ENCODE assay signal across 8 cellular contexts in genomic region chr4:151760713-151761661, GRCh38. TPM values are rescaled to one million over a fixed set of nuclear protein-coding genes. Genes with fewer than 3 reads are reported as not detected.
DNase-seq lines count a peak whose midpoint lies in the region; ATAC-seq, FAIRE-seq and TF ChIP-seq lines count a peak whose summit lies in the region.

GATB (minus strand) TSS chr4:151761007; CDS start chr4:151760982, 25 bp downstream.

- CTCF ChIA-PET in T-cell (lab: Charles Lee), result interaction anchor here (0.6 to 0.9 kb wide), 3 partner anchors 144 to 662 kb away, joined by 3 to 5 read pairs (median 3); no protein-coding TSS in a partner anchor

- peaks cover 15% of the 10 kb centered on the region for H3K36me3 Mint-ChIP-seq in T-cell
- H3K36me3 Mint-ChIP-seq in type B pancreatic cell, result no peaks in the 10 kb centered on the region

- no peak within 1 kb of the TSS for H3K27ac ChIP-seq in adipose tissue (ENCODE audit: low read depth, low read length)
- H3K27ac ChIP-seq in heart left ventricle, result peak within 1 kb of the TSS; percentile 58 to 85 (median 79)

- ATAC-seq in HG02852 (IDR thresholded peaks at IDR 0.05; ENCODE audit: unreplicated experiment) (peak; percentile 99), T-cell (replicated peaks in 1 of 4) (peak; percentile 99), heart left ventricle (peak; percentile 99 to 100 (median 100))

- no peaks in the 10 kb centered on the region for H3K9me3 Mint-ChIP-seq in T-cell
- no peaks in the 10 kb centered on the region for H3K9me3 Mint-ChIP-seq in type B pancreatic cell

- H3K4me1 ChIP-seq in heart left ventricle, result peaks cover 0 to 16% (median 7%) of the 10 kb centered on the region in 12 donors

- H3K27me3 Mint-ChIP-seq in T-cell (no peaks in the 10 kb centered on the region), type B pancreatic cell (peaks cover 10% of the 10 kb centered on the region)

- intact Hi-C loops in heart left ventricle (cut with DNase I), result loop anchor here in 6 of 10 donors (5.0 to 10.0 kb wide), 6 partner anchors 69 to 624 kb away; no protein-coding TSS in a partner anchor

- TF ChIP-seq CTCF in heart left ventricle (IDR thresholded peaks at IDR 0.05) (peak; percentile 44 to 69 (median 54)), type B pancreatic cell (conservative IDR thresholded peaks at IDR 0.05) (peak; percentile 79)

- DNase-seq in GM12892 (ENCODE audit: insufficient read length), result peak; percentile 70
- peak; percentile 70 for DNase-seq in NCI-H1436 treated with DMSO at 0.1 percent for 48 hours (lab: John Stamatoyannopoulos, UW)
- peak; percentile 77 to 98 (median 94) for DNase-seq in T-cell
- peak; percentile 94 to 96 (median 94) for DNase-seq in heart left ventricle
- DNase-seq in pons (ENCODE audit: low spot score), result peak; percentile 99
- DNase-seq in type B pancreatic cell (ENCODE audit: extremely low spot score, unreplicated experiment), result peak; percentile 94

- H3K4me3 Mint-ChIP-seq in T-cell (peak within 1 kb of the TSS; percentile 95 to 98 (median 98)), type B pancreatic cell (peak within 1 kb of the TSS; percentile 99)

- H3K4me3 ChIP-seq in heart left ventricle, result peak within 1 kb of the TSS; percentile 57 to 91 (median 76)

- peak; percentile 99 for FAIRE-seq in GM12892 (lab: Jason Lieb, UNC)

- H3K27me3 ChIP-seq in heart left ventricle, result no peaks in the 10 kb centered on the region

- POLR2A ChIA-PET in T-cell (lab: Charles Lee), result no interaction called here

- H3K9me3 ChIP-seq in heart left ventricle, result no peaks in the 10 kb centered on the region

- peak within 1 kb of the TSS; percentile 90 to 98 for H3K27ac Mint-ChIP-seq in T-cell
- H3K27ac Mint-ChIP-seq in type B pancreatic cell, result peak within 1 kb of the TSS; percentile 96

- TF ChIP-seq POLR2A in GM12892 (IDR thresholded peaks at IDR 0.05; ENCODE audit: low read depth, low read length), result peak; percentile 72
- peak in 1 of 2 donors; percentile 52 for TF ChIP-seq POLR2A in heart left ventricle (IDR thresholded peaks at IDR 0.05)

- peaks cover 0 to 26% (median 15%) of the 10 kb centered on the region in 9 donors for H3K36me3 ChIP-seq in heart left ventricle

- H3K4me1 Mint-ChIP-seq in T-cell (peaks cover 14 to 20% (median 15%) of the 10 kb centered on the region in 3 donors), type B pancreatic cell (ENCODE audit: unreplicated experiment) (peaks cover 9% of the 10 kb centered on the region)

- WGBS in adipose tissue, 3 donors, result 4 to 5% (median 5%) methylated on average over 35 of the region's 35 CpGs
- 6 to 8% (median 6%) methylated on average over 22 to 35 of the region's 35 CpGs for WGBS in heart left ventricle, 4 donors

RNA-seq across cellular contexts. Expression of gene GATB, which starts in this region (rescaled TPM):
- 20.6 TPM for polyA plus RNA-seq in GM12892 (2012; ENCODE audit: missing spikeins)
- 10 to 100 TPM in 4 of 5 donors, 1 to 10 TPM in 1; 9.6 to 15.3 (median 12.7) TPM for total RNA-seq in T-cell
- polyA plus RNA-seq in adipose tissue, result 10 to 100 TPM in 2 of 3 donors, 1 to 10 TPM in 1; 5.3 to 18.6 (median 17.9) TPM
- total RNA-seq in heart left ventricle, result 100 to 1,000 TPM in 2 of 9 donors, 10 to 100 TPM in 7; 60.7 to 122 (median 83.4) TPM
- 100 to 1,000 TPM in 1 of 2 donors, 10 to 100 TPM in 1; 32.8 to 182 TPM for polyA plus RNA-seq in heart left ventricle
- 17.3 and 22.9 TPM in 2 replicates for total RNA-seq in type B pancreatic cell (ENCODE audit: low replicate concordance)
